In the genomic region with DNA sequence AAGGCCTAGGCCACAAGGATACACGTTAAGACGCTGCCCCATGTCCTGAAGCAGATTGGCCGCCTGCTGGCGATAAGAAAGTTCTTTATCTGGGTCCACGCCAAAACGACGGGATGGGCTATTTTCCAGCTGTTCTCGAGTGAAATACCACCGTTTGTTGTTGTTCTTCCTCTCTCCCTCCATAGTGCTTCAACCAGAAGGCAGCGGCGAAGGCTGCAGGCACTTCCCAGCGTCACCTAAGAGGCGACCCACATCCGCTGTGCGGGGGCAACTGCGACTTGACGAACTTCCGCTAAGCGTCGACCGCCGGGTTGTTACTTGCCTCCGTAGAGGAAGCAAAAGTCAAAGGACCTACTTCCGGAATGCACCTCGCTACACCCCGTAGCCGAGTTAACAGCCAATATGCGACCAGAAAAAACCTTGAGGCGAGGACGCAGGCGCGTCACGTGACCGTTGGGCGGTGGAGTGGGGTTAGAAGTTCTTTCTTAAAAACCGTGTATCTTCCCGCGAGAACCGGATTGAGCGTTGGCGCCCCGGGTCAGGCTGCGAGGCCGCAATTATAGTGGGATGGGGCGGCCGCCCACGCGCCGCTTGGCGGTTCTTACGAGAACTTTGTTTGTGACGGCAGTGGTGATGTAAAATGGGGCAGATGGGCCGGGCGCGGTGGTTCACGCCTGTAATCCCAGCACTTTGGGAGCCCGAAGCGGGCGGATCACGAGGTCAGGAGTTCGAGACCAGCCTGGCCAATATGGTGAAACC, we compare ENCODE assay signal across 8 cellular contexts. TPM values are rescaled to one million over a fixed set of nuclear protein-coding genes. Genes with fewer than 3 reads are reported as not detected.
DNase-seq lines count a peak whose midpoint lies in the region; ATAC-seq, FAIRE-seq and TF ChIP-seq lines count a peak whose summit lies in the region.

A gene (minus strand): TSS at position 215 of the 759 bp plus-strand sequence. CDS start 32 bp downstream, at position 183.

- DNase-seq in NCI-H1417 treated with DMSO at 0.1 percent for 48 hours (lab: John Stamatoyannopoulos, UW) (peak; percentile 99), SW480 (ENCODE audit: low spot score) (peak; percentile 100), Right ventricle myocardium inferior (ENCODE audit: missing footprints) (peak; percentile 99), pancreas (peak; percentile 95 to 99 (median 98)), tibial artery (peak; percentile 98 to 100)
- DNase-seq in activated naive CD8-positive, alpha-beta T cell treated with anti-CD3 and anti-CD28 coated beads, Interleukin-2, amount 50 U/mL, for 24 hours, result peak; percentile 99

- 0 to 1% methylated on average over 61 of the region's 61 CpGs for WGBS in pancreas, 2 donors

- peak within 1 kb of the TSS; percentile 98 for H3K27ac Mint-ChIP-seq in activated naive CD8-positive, alpha-beta T cell treated with anti-CD3 and anti-CD28 coated beads, Interleukin-2, amount 50 U/mL, for 24 hours

- peaks cover 48% of the 10 kb centered on the region for H3K4me1 Mint-ChIP-seq in activated naive CD8-positive, alpha-beta T cell treated with anti-CD3 and anti-CD28 coated beads, Interleukin-2, amount 50 U/mL, for 24 hours

- peak; percentile 98 for ATAC-seq in HG02798 (IDR thresholded peaks at IDR 0.05; ENCODE audit: poor library complexity, unreplicated experiment)
- peak; percentile 99 for ATAC-seq in activated naive CD8-positive, alpha-beta T cell treated with anti-CD3 and anti-CD28 coated beads, Interleukin-2, amount 50 U/mL, for 24 hours
- ATAC-seq in Right ventricle myocardium inferior, result peak; percentile 99
- peak; percentile 94 to 97 (median 96) for ATAC-seq in pancreas

- H3K9me3 ChIP-seq in pancreas (no peaks in the 10 kb centered on the region), tibial artery (peaks cover 0 to 9% (median 7%) of the 10 kb centered on the region in 3 donors)

- peaks cover 18% of the 10 kb centered on the region for H3K9me3 Mint-ChIP-seq in activated naive CD8-positive, alpha-beta T cell treated with anti-CD3 and anti-CD28 coated beads, Interleukin-2, amount 50 U/mL, for 24 hours

- H3K27me3 ChIP-seq in pancreas (no peaks in the 10 kb centered on the region), tibial artery (no peaks in the 10 kb centered on the region)

- peaks cover 53% of the 10 kb centered on the region for H3K36me3 Mint-ChIP-seq in activated naive CD8-positive, alpha-beta T cell treated with anti-CD3 and anti-CD28 coated beads, Interleukin-2, amount 50 U/mL, for 24 hours (ENCODE audit: low read depth)

- TF ChIP-seq CTCF in GM12875 (IDR thresholded peaks at IDR 0.05; ENCODE audit: borderline replicate concordance, insufficient read depth, low read depth, low read length) (no peak), pancreas (IDR thresholded peaks at IDR 0.05) (no peak), tibial artery (IDR thresholded peaks at IDR 0.05) (peak in 1 of 2 experiments; percentile 53)

- H3K4me3 ChIP-seq in GM12875 (ENCODE audit: low read depth, low read length), result peak within 1 kb of the TSS; percentile 79
- peak within 1 kb of the TSS; percentile 35 to 89 (median 67) for H3K4me3 ChIP-seq in pancreas
- H3K4me3 ChIP-seq in tibial artery, result peak within 1 kb of the TSS; percentile 69 to 78

- H3K36me3 ChIP-seq in pancreas (no peaks in the 10 kb centered on the region), tibial artery (peaks cover 6 to 22% (median 18%) of the 10 kb centered on the region in 3 donors)

- H3K4me1 ChIP-seq in pancreas (peaks cover 16 to 25% (median 20%) of the 10 kb centered on the region in 3 donors), tibial artery (peaks cover 5 to 39% (median 25%) of the 10 kb centered on the region in 4 donors)

- H3K27me3 Mint-ChIP-seq in activated naive CD8-positive, alpha-beta T cell treated with anti-CD3 and anti-CD28 coated beads, Interleukin-2, amount 50 U/mL, for 24 hours, result no peaks in the 10 kb centered on the region

- peak; percentile 95 for FAIRE-seq in pancreas (lab: Jason Lieb, UNC)

- intact Hi-C loops in Right ventricle myocardium inferior (cut with DNase I) (loop anchor here (2.0 kb wide), 1 partner anchor 34 kb away; a partner anchor contains a TSS), pancreas (cut with DNase I) (no loop called here), tibial artery (cut with DNase I; ENCODE audit: low total_unique reads) (no loop called here)

- H3K27ac ChIP-seq in pancreas (peak within 1 kb of the TSS; percentile 74 to 95 (median 80)), tibial artery (peak within 1 kb of the TSS; percentile 88 to 95)

- H3K4me3 Mint-ChIP-seq in activated naive CD8-positive, alpha-beta T cell treated with anti-CD3 and anti-CD28 coated beads, Interleukin-2, amount 50 U/mL, for 24 hours, result peak within 1 kb of the TSS; percentile 96

RNA-seq across cellular contexts. Expression of the gene that starts here (rescaled TPM):
- total RNA-seq in Right ventricle myocardium inferior, result 17.0 TPM
- 10 to 100 TPM in 5 of 6 donors, 1 to 10 TPM in 1; 7.7 to 21.2 (median 17.2) TPM for total RNA-seq in pancreas
- 1 to 10 TPM; 3.7 to 6.4 TPM for polyA plus RNA-seq in pancreas

Comparison
In these comparisons a context has a peak if more than half of its experiments do, and no peak if none do; other contexts are left out.
1. Peak in every context shown above with its lines: DNase-seq, ATAC-seq, H3K4me3 ChIP-seq and H3K27ac ChIP-seq.